Comparison of ENCODE assay signal across 8 cellular contexts in the genomic region with DNA sequence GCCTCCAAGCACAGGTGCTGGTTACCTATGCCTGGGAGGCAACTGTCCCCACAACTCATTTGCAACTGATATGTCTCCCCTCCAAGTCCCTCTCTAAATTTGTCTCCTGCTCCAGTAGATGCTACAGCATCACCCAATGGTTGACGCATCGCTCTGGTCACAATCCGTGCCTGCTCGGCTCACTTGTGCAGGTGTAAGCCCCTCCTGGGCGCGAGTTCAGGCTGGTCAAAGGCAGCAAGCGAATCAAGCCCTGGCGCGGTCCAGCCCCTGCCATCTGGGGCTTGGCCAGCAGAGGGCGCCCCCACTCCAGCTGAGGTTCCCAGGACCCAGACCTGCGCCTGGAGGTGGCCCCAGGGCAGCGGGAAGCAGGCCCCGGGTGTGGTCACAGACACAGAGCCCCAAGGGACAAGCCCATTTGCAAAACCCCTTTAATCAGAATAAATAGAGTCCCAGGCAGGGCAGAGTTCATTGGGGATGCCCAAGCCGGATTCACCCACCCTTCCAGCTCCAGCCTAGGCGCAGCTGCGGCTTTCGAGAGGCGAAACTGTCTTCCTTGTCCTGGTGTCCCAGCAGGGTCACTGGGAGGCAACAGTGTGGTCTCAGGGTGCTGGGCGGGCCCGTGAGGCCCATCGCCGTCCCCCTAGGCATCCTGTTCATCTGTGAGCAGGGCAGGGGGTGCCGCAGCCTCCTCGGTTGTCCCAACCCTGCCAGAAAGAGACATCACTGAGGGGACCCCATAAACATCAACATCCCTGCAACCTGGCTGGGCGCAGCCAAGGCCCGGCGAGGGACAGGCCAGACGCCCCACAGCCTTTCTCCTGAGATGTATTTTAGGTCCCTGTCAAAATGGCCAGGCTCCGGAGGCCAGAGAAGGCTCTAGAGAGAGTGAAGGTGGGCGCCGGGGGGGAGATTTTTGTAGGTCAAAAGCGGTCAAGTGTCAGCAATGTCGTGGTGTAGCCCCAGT. TPM values are rescaled to one million over a fixed set of nuclear protein-coding genes. Genes with fewer than 3 reads are reported as not detected.
DNase-seq lines count a peak whose midpoint lies in the region; ATAC-seq and TF ChIP-seq lines count a peak whose summit lies in the region.

No MANE protein-coding gene starts in this region.

- H3K9me2 ChIP-seq in OCI-LY1 (ENCODE audit: low read depth, low read length): no peaks in the 10 kb centered on the region

- H4K20me1 ChIP-seq in OCI-LY1 (ENCODE audit: insufficient read depth, low read length): no peaks in the 10 kb centered on the region

- peaks cover 40% of the 10 kb centered on the region for H3K36me3 ChIP-seq in OCI-LY1 (ENCODE audit: insufficient read depth, low read length)
- peaks cover 0 to 68% (median 24%) of the 10 kb centered on the region in 3 donors for H3K36me3 ChIP-seq in esophagus squamous epithelium
- H3K36me3 ChIP-seq in thyroid gland: no peaks in the 10 kb centered on the region

- peak in 1 of 4 donors; percentile 15 for TF ChIP-seq POLR2A in esophagus squamous epithelium (IDR thresholded peaks at IDR 0.05)
- no peak for TF ChIP-seq POLR2A in thyroid gland (IDR thresholded peaks at IDR 0.05)

- no peak overlapping the region for H3K27ac Mint-ChIP-seq in nephron progenitor cell

- peaks cover 21% of the 10 kb centered on the region for H3K36me3 Mint-ChIP-seq in activated T-cell treated with anti-CD3 and anti-CD28 coated beads, Interleukin-2, amount 50 U/mL, for 4 hours (ENCODE audit: insufficient read depth)
- H3K36me3 Mint-ChIP-seq in nephron progenitor cell (ENCODE audit: low read depth): peaks cover 41% of the 10 kb centered on the region

- ATAC-seq in HG02642 (IDR thresholded peaks at IDR 0.05; ENCODE audit: poor library complexity, unreplicated experiment): peak; percentile 63
- peak; percentile 68 to 69 for ATAC-seq in activated T-cell treated with anti-CD3 and anti-CD28 coated beads, Interleukin-2, amount 50 U/mL, for 4 hours
- ATAC-seq in HG02970 (IDR thresholded peaks at IDR 0.05; ENCODE audit: low FRiP score, unreplicated experiment): no peak

- no peak overlapping the region for H3K4me3 Mint-ChIP-seq in activated T-cell treated with anti-CD3 and anti-CD28 coated beads, Interleukin-2, amount 50 U/mL, for 4 hours
- no peak overlapping the region for H3K4me3 Mint-ChIP-seq in nephron progenitor cell

- H3K4me1 ChIP-seq in OCI-LY1 (ENCODE audit: insufficient read depth, low read length, severe bottlenecking) (peaks cover 10% of the 10 kb centered on the region), esophagus squamous epithelium (peaks cover 16 to 48% (median 19%) of the 10 kb centered on the region in 3 donors), thyroid gland (peaks cover 8 to 25% of the 10 kb centered on the region in 2 donors)

- H3K9me3 ChIP-seq in OCI-LY1 (ENCODE audit: low read length) (no peaks in the 10 kb centered on the region), esophagus squamous epithelium (no peaks in the 10 kb centered on the region), thyroid gland (no peaks in the 10 kb centered on the region)

- intact Hi-C loops in esophagus squamous epithelium (cut with DNase I) (loop anchor here (2.0 to 10.0 kb wide), 2 partner anchors 64 to 132 kb away; no protein-coding TSS in a partner anchor), thyroid gland (cut with DNase I) (loop anchor here (2.0 to 5.0 kb wide), 2 partner anchors 62 to 310 kb away; no protein-coding TSS in a partner anchor)

- peaks cover 36% of the 10 kb centered on the region for H3K4me1 Mint-ChIP-seq in activated T-cell treated with anti-CD3 and anti-CD28 coated beads, Interleukin-2, amount 50 U/mL, for 4 hours (ENCODE audit: low read depth)
- H3K4me1 Mint-ChIP-seq in nephron progenitor cell: peaks cover 28% of the 10 kb centered on the region

- DNase-seq in DMS79 (lab: John Stamatoyannopoulos, UW): peak; percentile 11
- peak; percentile 81 for DNase-seq in activated T-cell treated with anti-CD3 and anti-CD28 coated beads, Interleukin-2, amount 50 U/mL, for 4 hours
- no peak for DNase-seq in esophagus squamous epithelium (lab: John Stamatoyannopoulos, UW)
- DNase-seq in nephron progenitor cell: peak; percentile 94
- DNase-seq in thyroid gland: peak; percentile 69

- H3K9me3 Mint-ChIP-seq in activated T-cell treated with anti-CD3 and anti-CD28 coated beads, Interleukin-2, amount 50 U/mL, for 4 hours: no peaks in the 10 kb centered on the region
- H3K9me3 Mint-ChIP-seq in nephron progenitor cell: no peaks in the 10 kb centered on the region

- no peaks in the 10 kb centered on the region for H3K27me3 Mint-ChIP-seq in activated T-cell treated with anti-CD3 and anti-CD28 coated beads, Interleukin-2, amount 50 U/mL, for 4 hours (ENCODE audit: low read depth)
- H3K27me3 Mint-ChIP-seq in nephron progenitor cell (ENCODE audit: low read depth, poor library complexity): no peaks in the 10 kb centered on the region

- H3K79me2 ChIP-seq in OCI-LY1 (ENCODE audit: insufficient read depth, low read length): no peaks in the 10 kb centered on the region

- no peak overlapping the region for H3K4me2 ChIP-seq in OCI-LY1 (ENCODE audit: low read length)

- no peak overlapping the region for H3K4me3 ChIP-seq in OCI-LY1 (ENCODE audit: low read depth, low read length, poor library complexity, severe bottlenecking)
- H3K4me3 ChIP-seq in esophagus squamous epithelium: no peak overlapping the region
- no peak overlapping the region for H3K4me3 ChIP-seq in thyroid gland (replicated peaks in 1 of 3)

- no peak overlapping the region for H2AFZ ChIP-seq in OCI-LY1 (ENCODE audit: low read length)

- no peaks in the 10 kb centered on the region for H3F3A ChIP-seq in OCI-LY1 (ENCODE audit: insufficient read depth, low read length)

- TF ChIP-seq CTCF in OCI-LY1 (IDR thresholded peaks at IDR 0.05; ENCODE audit: low read length) (peak; percentile 98), esophagus squamous epithelium (IDR thresholded peaks at IDR 0.05) (peak; percentile 98 to 99 (median 99)), nephron progenitor cell (IDR thresholded peaks at IDR 0.05) (peak; percentile 99), thyroid gland (IDR thresholded peaks at IDR 0.05) (peak; percentile 92 to 99 (median 97))

- H3K27me3 ChIP-seq in OCI-LY1 (ENCODE audit: insufficient read depth, low read length): no peaks in the 10 kb centered on the region
- no peaks in the 10 kb centered on the region for H3K27me3 ChIP-seq in esophagus squamous epithelium
- H3K27me3 ChIP-seq in thyroid gland: no peaks in the 10 kb centered on the region

- WGBS in esophagus squamous epithelium, 2 donors: 34 to 57% methylated on average over 6 to 20 of the region's 33 CpGs
- WGBS in thyroid gland, 2 donors: 57 to 61% methylated on average over 15 to 27 of the region's 33 CpGs

- H3K27ac ChIP-seq in OCI-LY1 (ENCODE audit: low read depth, low read length, poor library complexity, severe bottlenecking) (no peak overlapping the region), esophagus squamous epithelium (no peak overlapping the region), thyroid gland (no peak overlapping the region)

- no peak overlapping the region for H3K9ac ChIP-seq in OCI-LY1 (ENCODE audit: low read length)

RNA-seq across cellular contexts. Expression of gene TMC6, which starts 15.8 kb away (rescaled TPM):
- 10 to 100 TPM; 79.1 to 87.1 (median 81.5) TPM for total RNA-seq in activated T-cell treated with anti-CD3 and anti-CD28 coated beads, Interleukin-2, amount 50 U/mL, for 4 hours
- total RNA-seq in esophagus squamous epithelium (10 to 100 TPM; 13.3 to 39.6 (median 32.2) TPM), thyroid gland (10 to 100 TPM in 3 of 4 donors, 1 to 10 TPM in 1; 10.0 to 22.8 (median 20.4) TPM)

RNA-seq across cellular contexts. Expression of gene TMC8, which starts 17.8 kb away (rescaled TPM):
- 10 to 100 TPM; 46.9 to 69.4 (median 61.7) TPM for total RNA-seq in activated T-cell treated with anti-CD3 and anti-CD28 coated beads, Interleukin-2, amount 50 U/mL, for 4 hours
- 1 to 10 TPM in 3 of 4 donors, under 1 TPM in 1; 1.00 to 5.7 (median 1.5) TPM for total RNA-seq in esophagus squamous epithelium
- total RNA-seq in thyroid gland: 1 to 10 TPM; 1.4 to 4.7 (median 1.9) TPM

RNA-seq across cellular contexts. Expression of gene C17orf99, which starts 33.4 kb away (rescaled TPM):
- total RNA-seq in activated T-cell treated with anti-CD3 and anti-CD28 coated beads, Interleukin-2, amount 50 U/mL, for 4 hours: not detected
- total RNA-seq in esophagus squamous epithelium (under 1 TPM in 2 of 4 donors, not detected in 2; 0.19 to 0.21 TPM), thyroid gland (not detected)

RNA-seq across cellular contexts. Expression of gene SYNGR2, which starts 55.6 kb away (rescaled TPM):
- 100 to 1,000 TPM; 192 to 224 (median 196) TPM for total RNA-seq in activated T-cell treated with anti-CD3 and anti-CD28 coated beads, Interleukin-2, amount 50 U/mL, for 4 hours
- 10 to 100 TPM; 41.2 to 93.9 (median 75.7) TPM for total RNA-seq in esophagus squamous epithelium
- 10 to 100 TPM; 47.9 to 83.8 (median 70.7) TPM for total RNA-seq in thyroid gland

Comparison
In these comparisons a context has a peak if more than half of its experiments do, and no peak if none do; other contexts are left out.
1. RNA of gene TMC8, which starts 17.8 kb away (total RNA-seq): 46.9 to 69.4 TPM in activated T-cell treated with anti-CD3 and anti-CD28 coated beads, Interleukin-2, amount 50 U/mL, for 4 hours; 1.4 to 4.7 TPM in thyroid gland and 1.00 to 5.7 TPM in esophagus squamous epithelium; every median in the first group is over 4 times any median in the second.
2. Peak in every context shown above with its lines, with median percentiles within 50 percentile points of each other: CTCF ChIP-seq.